In genomic region chr4:23005691-23006090, GRCh38 we compare ENCODE assay signal across 26 cellular contexts.
"Had no signal": no experiment of that assay in that cellular context is flagged by ENCODE, and none has a peak within 500 bp of the region (broad histone marks: within the 10 kb centered on the region; RNA-seq: fewer than 3 reads in every experiment).

No MANE protein-coding gene starts in this region.

- H3K4me3 ChIP-seq: ovary, psoas muscle, right lobe of liver, sigmoid colon, stomach, thoracic aorta, thyroid gland, tibial nerve, upper lobe of left lung, vagina had no signal

- H3K79me2 ChIP-seq: parathyroid adenoma had no signal

- H3K27me3 ChIP-seq: neutrophil, ovary, right lobe of liver, sigmoid colon, stomach, thyroid gland, tibial nerve, upper lobe of left lung, vagina had no signal

- H3K9me3 ChIP-seq: neutrophil, ovary, psoas muscle, right lobe of liver, sigmoid colon, thoracic aorta, thyroid gland, vagina had no signal

- DNase-seq: naive thymus-derived CD8-positive, alpha-beta T cell; nephron progenitor cell; nucleus accumbens; ovary; posterior cingulate gyrus; psoas muscle; right cardiac atrium; right lobe of liver; sigmoid colon; small intestine; stimulated activated CD4-positive, alpha-beta T cell treated with anti-CD3 and anti-CD28 coated beads, Interleukin-15, amount 100 ng/mL, for 24 hours; stimulated activated CD4-positive, alpha-beta T cell treated with anti-CD3 and anti-CD28 coated beads, Interleukin-2, amount 100 ng/mL, for 24 hours; stimulated activated CD4-positive, alpha-beta T cell treated with anti-CD3 and anti-CD28 coated beads, Interleukin-2, amount 100 ng/mL, for 48 hours; stimulated activated CD4-positive, alpha-beta T cell treated with anti-CD3 and anti-CD28 coated beads, Interleukin-4, amount 100 ng/mL, for 24 hours; stimulated activated naive B cell treated with anti-CD40 and anti-IgM and Interleukin-4, amounts not matched to agents 10 μg/mL and 1 μg/mL and 100 μg/mL, for 72 hours; stimulated activated naive CD4-positive, alpha-beta T cell treated with Interleukin-2 at 50 U/mL for 16 hours; stomach; thyroid gland; trophoblast cell; upper lobe of left lung had no signal

- H3K9ac ChIP-seq: parathyroid adenoma had no signal

- H3K36me3 ChIP-seq: neutrophil, ovary, right lobe of liver, sigmoid colon, stomach, thoracic aorta, thyroid gland, tibial nerve, upper lobe of left lung, vagina had no signal

- H3K4me1 ChIP-seq: parathyroid adenoma, psoas muscle, right lobe of liver, sigmoid colon, stomach, thyroid gland, tibial nerve, upper lobe of left lung, vagina had no signal

- H3K27ac ChIP-seq: neutrophil, ovary, parathyroid adenoma, psoas muscle, right lobe of liver, sigmoid colon, stomach, thoracic aorta, thyroid gland, tibial nerve, upper lobe of left lung, vagina had no signal

- FAIRE-seq: small intestine, urothelium cell line had no signal

- H2AFZ ChIP-seq: parathyroid adenoma had no signal
